Comparison of ENCODE assay signal across 8 cellular contexts in genomic region chr3:133663569-133664313, GRCh38. TPM values are rescaled to one million over a fixed set of nuclear protein-coding genes. Genes with fewer than 3 reads are reported as not detected.
DNase-seq lines count a peak whose midpoint lies in the region; ATAC-seq and TF ChIP-seq lines count a peak whose summit lies in the region.

No MANE protein-coding gene starts in this region.

- H3K4me3 Mint-ChIP-seq in activated CD4-positive, alpha-beta memory T cell treated with anti-CD3 and anti-CD28 coated beads for 36 hours: peak overlapping the region; percentile 60

- H3K9me3 Mint-ChIP-seq in activated CD4-positive, alpha-beta memory T cell treated with anti-CD3 and anti-CD28 coated beads for 36 hours: no peaks in the 10 kb centered on the region

- H3K27me3 ChIP-seq in osteoblast (ENCODE audit: insufficient read depth, low read length) (no peaks in the 10 kb centered on the region), sigmoid colon (no peaks in the 10 kb centered on the region)

- no peak overlapping the region for H3K4me2 ChIP-seq in osteoblast (ENCODE audit: insufficient read depth, low read length)

- no peak for TF ChIP-seq POLR2A in sigmoid colon (IDR thresholded peaks at IDR 0.05)

- 61 to 65% methylated on average over 7 of the region's 7 CpGs for WGBS in sigmoid colon, 2 donors

- H3K27ac ChIP-seq in osteoblast (ENCODE audit: low read depth, low read length) (no peak overlapping the region), sigmoid colon (no peak overlapping the region)

- no peak for TF ChIP-seq EP300 in sigmoid colon (IDR thresholded peaks at IDR 0.05)

- H3K4me1 Mint-ChIP-seq in activated CD4-positive, alpha-beta memory T cell treated with anti-CD3 and anti-CD28 coated beads for 36 hours (ENCODE audit: low read depth): peaks cover 32% of the 10 kb centered on the region

- intact Hi-C loops in activated CD4-positive, alpha-beta memory T cell treated with anti-CD3 and anti-CD28 coated beads for 36 hours (cut with micrococcal nuclease): loop anchor here (2.0 to 5.0 kb wide), 4 partner anchors 171 to 823 kb away; partner anchors contain the start of gene CEP63
- intact Hi-C loops in sigmoid colon (cut with DNase I): loop anchor here (5.0 to 10.0 kb wide), 4 partner anchors 86 to 939 kb away; partner anchors contain the start of gene NPHP3

- TF ChIP-seq CTCF in fibroblast of the aortic adventitia (IDR thresholded peaks at IDR 0.05; ENCODE audit: insufficient read depth, low read length) (peak; percentile 65), osteoblast (IDR thresholded peaks at IDR 0.05; ENCODE audit: extremely low read depth, low read depth, low read length) (peak; percentile 82), sigmoid colon (IDR thresholded peaks at IDR 0.05) (peak in 2 of 4 experiments; percentile 31)

- POLR2A ChIA-PET in activated CD4-positive, alpha-beta memory T cell treated with anti-CD3 and anti-CD28 coated beads for 36 hours (lab: Charles Lee): no interaction called here

- H2AFZ ChIP-seq in osteoblast (ENCODE audit: low read length): no peak overlapping the region

- DNase-seq in DMS153 (lab: John Stamatoyannopoulos, UW) (peak; percentile 63), NCI-H510A treated with DMSO at 0.1 percent for 48 hours (lab: John Stamatoyannopoulos, UW) (peak; percentile 32), fibroblast of the aortic adventitia (ENCODE audit: low read depth) (peak; percentile 50), osteoblast (ENCODE audit: insufficient read length, low spot score, missing footprints) (peak; percentile 91), sigmoid colon (no peak)
- DNase-seq in activated CD4-positive, alpha-beta memory T cell treated with anti-CD3 and anti-CD28 coated beads for 36 hours: peak; percentile 22

- CTCF ChIA-PET in activated CD4-positive, alpha-beta memory T cell treated with anti-CD3 and anti-CD28 coated beads for 36 hours (lab: Charles Lee): interaction anchor here (0.5 to 2.7 kb wide), 9 partner anchors 9 to 941 kb away, joined by 3 to 6 read pairs (median 3); no protein-coding TSS in a partner anchor

- H3K79me2 ChIP-seq in osteoblast (ENCODE audit: insufficient read depth, low read length): peaks cover 41% of the 10 kb centered on the region

- H3K4me3 ChIP-seq in fibroblast of the aortic adventitia (ENCODE audit: low read depth, low read length) (no peak overlapping the region), osteoblast (ENCODE audit: insufficient read depth, low read length) (no peak overlapping the region), sigmoid colon (no peak overlapping the region)

- no peaks in the 10 kb centered on the region for H3K27me3 Mint-ChIP-seq in activated CD4-positive, alpha-beta memory T cell treated with anti-CD3 and anti-CD28 coated beads for 36 hours

- peaks cover 7% of the 10 kb centered on the region for H3K36me3 ChIP-seq in osteoblast (ENCODE audit: insufficient read depth, low read length)
- peaks cover 0 to 6% (median 0%) of the 10 kb centered on the region in 4 donors for H3K36me3 ChIP-seq in sigmoid colon

- no peaks in the 10 kb centered on the region for H4K20me1 ChIP-seq in osteoblast (ENCODE audit: insufficient read depth, low read length)

- ATAC-seq in GM19328 (IDR thresholded peaks at IDR 0.05; ENCODE audit: unreplicated experiment) (peak; percentile 38), HG03442 (IDR thresholded peaks at IDR 0.05; ENCODE audit: unreplicated experiment) (peak; percentile 48)

- H3K36me3 Mint-ChIP-seq in activated CD4-positive, alpha-beta memory T cell treated with anti-CD3 and anti-CD28 coated beads for 36 hours: peaks cover 20% of the 10 kb centered on the region

- peaks cover 10% of the 10 kb centered on the region for H3K4me1 ChIP-seq in osteoblast (ENCODE audit: insufficient read depth, low read length)
- H3K4me1 ChIP-seq in sigmoid colon: peaks cover 0 to 28% (median 12%) of the 10 kb centered on the region in 4 donors

- peak overlapping the region; percentile 67 for H3K27ac Mint-ChIP-seq in activated CD4-positive, alpha-beta memory T cell treated with anti-CD3 and anti-CD28 coated beads for 36 hours

- H3K9me3 ChIP-seq in osteoblast (ENCODE audit: low read depth, low read length) (no peaks in the 10 kb centered on the region), sigmoid colon (no peaks in the 10 kb centered on the region)

RNA-seq across cellular contexts. Expression of gene TOPBP1, which starts 2.0 kb away (rescaled TPM):
- total RNA-seq in activated CD4-positive, alpha-beta memory T cell treated with anti-CD3 and anti-CD28 coated beads for 36 hours: 10 to 100 TPM; 73.9 to 79.1 TPM
- 40.9 and 60.3 TPM in 2 replicates for total RNA-seq in fibroblast of the aortic adventitia (ENCODE audit: low replicate concordance)
- total RNA-seq in osteoblast: 33.7 and 36.5 TPM in 2 replicates
- 10 to 100 TPM; 14.1 to 30.2 (median 16.8) TPM for total RNA-seq in sigmoid colon
- 10 to 100 TPM in 1 of 3 donors, 1 to 10 TPM in 2; 4.8 to 15.9 (median 8.8) TPM for polyA plus RNA-seq in sigmoid colon
